In the genomic region with DNA sequence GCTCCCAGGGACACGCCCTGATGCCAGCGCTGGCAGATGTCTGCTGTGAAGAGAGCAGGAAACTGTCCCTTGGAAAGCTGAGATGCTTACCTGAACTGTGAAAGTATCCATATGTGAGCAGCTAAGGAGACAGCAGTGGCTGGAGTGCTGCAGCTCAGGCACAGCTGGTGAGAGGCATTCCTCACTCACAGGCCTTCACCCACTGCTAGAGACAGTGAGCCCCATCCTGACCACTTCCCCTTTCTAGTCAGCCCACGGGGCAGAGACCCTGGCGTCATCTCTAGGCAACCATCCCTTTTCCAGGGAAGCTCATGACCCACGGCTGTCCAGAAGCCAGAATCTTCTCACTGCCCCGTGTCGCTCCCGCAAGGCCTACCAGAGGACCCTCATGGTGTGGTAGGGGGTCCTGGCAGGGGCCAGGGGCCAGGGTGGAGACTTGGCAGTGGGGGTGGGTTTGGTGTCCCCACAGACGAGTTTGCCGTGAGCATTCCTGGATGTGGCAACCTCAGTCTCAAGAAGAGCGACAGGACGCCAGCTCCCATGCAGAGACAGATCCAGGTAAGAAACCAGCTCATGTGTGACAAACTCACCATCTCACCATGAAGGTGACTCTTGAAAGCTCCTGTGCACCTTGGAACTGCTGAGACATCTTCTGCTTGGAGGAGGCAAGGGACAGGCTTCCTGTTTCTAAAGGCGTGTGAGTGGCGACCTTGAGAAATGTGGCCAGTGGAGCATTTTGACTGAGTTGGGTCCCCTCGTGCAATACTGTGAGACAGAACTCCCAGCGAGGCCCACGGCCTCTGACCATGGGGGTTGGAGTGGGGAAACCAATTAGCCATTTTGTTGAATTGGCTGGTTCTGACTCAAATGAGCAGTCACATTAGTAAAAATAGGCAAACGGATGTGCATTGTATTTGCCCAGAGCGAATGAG, we compare ENCODE assay signal across 10 cellular contexts. TPM values are rescaled to one million over a fixed set of nuclear protein-coding genes. Genes with fewer than 3 reads are reported as not detected.
DNase-seq lines count a peak whose midpoint lies in the region; ATAC-seq and TF ChIP-seq lines count a peak whose summit lies in the region.
"Had no signal": no experiment of that assay in that cellular context is flagged by ENCODE, and none has a peak within 500 bp of the region (broad histone marks: within the 10 kb centered on the region; RNA-seq: fewer than 3 reads in every experiment).

TSS of gene SCIMP (minus strand) at position 216 of the 932 bp plus-strand sequence. CDS start at position 111, 105 bp downstream.

- peak; percentile 37 for ATAC-seq in GM21526 (IDR thresholded peaks at IDR 0.05; ENCODE audit: low FRiP score, unreplicated experiment)
- peak; percentile 82 for ATAC-seq in memory B cell (ENCODE audit: low read depth)
- no peak for ATAC-seq in activated CD8-positive, alpha-beta memory T cell treated with anti-CD3 and anti-CD28 coated beads, Interleukin-2, amount 10 ng/mL, durations not matched to agents 7 days and 5 days

- H2AFZ ChIP-seq in OCI-LY1 (ENCODE audit: low read length): no peak within 1 kb of the TSS

- H3K27ac ChIP-seq in OCI-LY1 (ENCODE audit: low read depth, low read length, poor library complexity, severe bottlenecking): peak within 1 kb of the TSS; percentile 84

- H3K9me3 ChIP-seq in OCI-LY1 (ENCODE audit: low read length) (no peaks in the 10 kb centered on the region), Caco-2 (no peaks in the 10 kb centered on the region)

- CTCF ChIA-PET in Caco-2 (lab: Charles Lee): no interaction called here
- CTCF ChIA-PET in activated CD8-positive, alpha-beta memory T cell treated with anti-CD3 and anti-CD28 coated beads, Interleukin-2, amount 10 ng/mL, durations not matched to agents 7 days and 5 days (lab: Charles Lee): interaction anchor here (1.5 kb wide), 1 partner anchor 37 kb away, joined by 3 read pairs; no protein-coding TSS in a partner anchor

- BruUV-seq in Caco-2 (replicated peaks; lab: Mats Ljungman, UMichigan): no TSS peak

- POLR2A ChIA-PET in Caco-2 (lab: Charles Lee): no interaction called here

- H3K36me3 ChIP-seq in OCI-LY1 (ENCODE audit: insufficient read depth, low read length) (no peaks in the 10 kb centered on the region), Caco-2 (ENCODE audit: control insufficient read depth, insufficient read depth, low read length) (no peaks in the 10 kb centered on the region; the same call in 1 of the 2 replicates)

- no peaks in the 10 kb centered on the region for H3K9me2 ChIP-seq in OCI-LY1 (ENCODE audit: low read depth, low read length)

- H3K4me3 Mint-ChIP-seq in memory B cell (peak within 1 kb of the TSS; percentile 94), Caco-2 (ENCODE audit: unreplicated experiment) (no peak within 1 kb of the TSS)
- no peak within 1 kb of the TSS for H3K4me3 Mint-ChIP-seq in activated CD8-positive, alpha-beta memory T cell treated with anti-CD3 and anti-CD28 coated beads, Interleukin-2, amount 10 ng/mL, durations not matched to agents 7 days and 5 days
- H3K4me3 Mint-ChIP-seq: activated naive CD8-positive, alpha-beta T cell had no signal

- H3K27me3 Mint-ChIP-seq in memory B cell (no peaks in the 10 kb centered on the region), Caco-2 (ENCODE audit: insufficient read depth, unreplicated experiment) (no peaks in the 10 kb centered on the region)
- H3K27me3 Mint-ChIP-seq in activated CD8-positive, alpha-beta memory T cell treated with anti-CD3 and anti-CD28 coated beads, Interleukin-2, amount 10 ng/mL, durations not matched to agents 7 days and 5 days: no peaks in the 10 kb centered on the region
- H3K27me3 Mint-ChIP-seq: activated naive CD8-positive, alpha-beta T cell had no signal

- H3K4me1 ChIP-seq in OCI-LY1 (ENCODE audit: insufficient read depth, low read length, severe bottlenecking) (peaks cover 53% of the 10 kb centered on the region), Caco-2 (no peaks in the 10 kb centered on the region)

- no peaks in the 10 kb centered on the region for H3K79me2 ChIP-seq in OCI-LY1 (ENCODE audit: insufficient read depth, low read length)

- H3K27ac Mint-ChIP-seq in memory B cell (peak within 1 kb of the TSS; percentile 94), Caco-2 (ENCODE audit: unreplicated experiment) (no peak within 1 kb of the TSS)
- H3K27ac Mint-ChIP-seq in activated CD8-positive, alpha-beta memory T cell treated with anti-CD3 and anti-CD28 coated beads, Interleukin-2, amount 10 ng/mL, durations not matched to agents 7 days and 5 days: no peak within 1 kb of the TSS
- H3K27ac Mint-ChIP-seq: activated naive CD8-positive, alpha-beta T cell had no signal

- no peaks in the 10 kb centered on the region for H4K20me1 ChIP-seq in OCI-LY1 (ENCODE audit: insufficient read depth, low read length)

- no peaks in the 10 kb centered on the region for H3K27me3 ChIP-seq in OCI-LY1 (ENCODE audit: insufficient read depth, low read length)
- H3K27me3 ChIP-seq in Caco-2 (replicated peaks; ENCODE audit: control insufficient read depth, insufficient read depth, low read length): no peaks in the 10 kb centered on the region

- no peak for TF ChIP-seq CTCF in GM12875 (IDR thresholded peaks at IDR 0.05; ENCODE audit: borderline replicate concordance, insufficient read depth, low read depth, low read length)
- TF ChIP-seq CTCF in OCI-LY1 (IDR thresholded peaks at IDR 0.05; ENCODE audit: low read length): no peak
- no peak for TF ChIP-seq CTCF in Caco-2 (IDR thresholded peaks at IDR 0.05; ENCODE audit: insufficient read depth in 1 of 2, low read depth in 1 of 2, low read length in 1 of 2, severe bottlenecking in 1 of 2, unreplicated experiment in 1 of 2)

- no peaks in the 10 kb centered on the region for H3K9me3 Mint-ChIP-seq in memory B cell
- H3K9me3 Mint-ChIP-seq in Caco-2 (ENCODE audit: unreplicated experiment): no peaks in the 10 kb centered on the region
- no peaks in the 10 kb centered on the region for H3K9me3 Mint-ChIP-seq in activated CD8-positive, alpha-beta memory T cell treated with anti-CD3 and anti-CD28 coated beads, Interleukin-2, amount 10 ng/mL, durations not matched to agents 7 days and 5 days (ENCODE audit: low read depth)

- H3K4me1 Mint-ChIP-seq in memory B cell (peaks cover 42% of the 10 kb centered on the region), Caco-2 (ENCODE audit: low read depth, unreplicated experiment) (no peaks in the 10 kb centered on the region)
- H3K4me1 Mint-ChIP-seq in activated CD8-positive, alpha-beta memory T cell treated with anti-CD3 and anti-CD28 coated beads, Interleukin-2, amount 10 ng/mL, durations not matched to agents 7 days and 5 days: peaks cover 15% of the 10 kb centered on the region

- H3K4me3 ChIP-seq in GM12875 (ENCODE audit: low read depth, low read length): peak within 1 kb of the TSS; percentile 83
- peak within 1 kb of the TSS; percentile 14 for H3K4me3 ChIP-seq in OCI-LY1 (ENCODE audit: low read depth, low read length, poor library complexity, severe bottlenecking)
- no peak within 1 kb of the TSS for H3K4me3 ChIP-seq in Caco-2 (ENCODE audit: low read depth, low read length)

- intact Hi-C loops in Caco-2 (cut with micrococcal nuclease; ENCODE audit: unreplicated experiment): no loop called here

- H3K4me2 ChIP-seq in OCI-LY1 (ENCODE audit: low read length): peak within 1 kb of the TSS; percentile 55

- no peaks in the 10 kb centered on the region for H3F3A ChIP-seq in OCI-LY1 (ENCODE audit: insufficient read depth, low read length)

- DNase-seq in memory B cell (ENCODE audit: low spot score in 2 of 2) (peak; percentile 64 to 66), SW480 (ENCODE audit: low spot score) (no peak), Caco-2 (no peak), NCI-H345 (lab: John Stamatoyannopoulos, UW) (no peak)
- no peak for DNase-seq in activated CD8-positive, alpha-beta memory T cell treated with anti-CD3 and anti-CD28 coated beads, Interleukin-2, amount 10 ng/mL, durations not matched to agents 7 days and 5 days
- DNase-seq: NCI-H69 had no signal

- H3K36me3 Mint-ChIP-seq in memory B cell (peaks cover 47% of the 10 kb centered on the region), Caco-2 (ENCODE audit: insufficient read depth, unreplicated experiment) (no peaks in the 10 kb centered on the region)
- no peaks in the 10 kb centered on the region for H3K36me3 Mint-ChIP-seq in activated CD8-positive, alpha-beta memory T cell treated with anti-CD3 and anti-CD28 coated beads, Interleukin-2, amount 10 ng/mL, durations not matched to agents 7 days and 5 days

- peak within 1 kb of the TSS; percentile 58 for H3K9ac ChIP-seq in OCI-LY1 (ENCODE audit: low read length)

RNA-seq across cellular contexts. Expression of gene SCIMP, which starts in this region (rescaled TPM):
- not detected in 2 replicates for total RNA-seq in Caco-2 (2022)
- total RNA-seq in activated CD8-positive, alpha-beta memory T cell treated with anti-CD3 and anti-CD28 coated beads, Interleukin-2, amount 10 ng/mL, durations not matched to agents 7 days and 5 days: not detected

Comparison
In these comparisons a context has a peak if more than half of its experiments do, and no peak if none do; other contexts are left out.
1. DNase-seq: peak in memory B cell (2 of 2); none in SW480 (single experiment), Caco-2 (0 of 2), NCI-H345 (single experiment) and activated CD8-positive, alpha-beta memory T cell treated with anti-CD3 and anti-CD28 coated beads, Interleukin-2, amount 10 ng/mL, durations not matched to agents 7 days and 5 days (single experiment).